Comparison of ENCODE assay signal across 9 cellular contexts in the genomic region with DNA sequence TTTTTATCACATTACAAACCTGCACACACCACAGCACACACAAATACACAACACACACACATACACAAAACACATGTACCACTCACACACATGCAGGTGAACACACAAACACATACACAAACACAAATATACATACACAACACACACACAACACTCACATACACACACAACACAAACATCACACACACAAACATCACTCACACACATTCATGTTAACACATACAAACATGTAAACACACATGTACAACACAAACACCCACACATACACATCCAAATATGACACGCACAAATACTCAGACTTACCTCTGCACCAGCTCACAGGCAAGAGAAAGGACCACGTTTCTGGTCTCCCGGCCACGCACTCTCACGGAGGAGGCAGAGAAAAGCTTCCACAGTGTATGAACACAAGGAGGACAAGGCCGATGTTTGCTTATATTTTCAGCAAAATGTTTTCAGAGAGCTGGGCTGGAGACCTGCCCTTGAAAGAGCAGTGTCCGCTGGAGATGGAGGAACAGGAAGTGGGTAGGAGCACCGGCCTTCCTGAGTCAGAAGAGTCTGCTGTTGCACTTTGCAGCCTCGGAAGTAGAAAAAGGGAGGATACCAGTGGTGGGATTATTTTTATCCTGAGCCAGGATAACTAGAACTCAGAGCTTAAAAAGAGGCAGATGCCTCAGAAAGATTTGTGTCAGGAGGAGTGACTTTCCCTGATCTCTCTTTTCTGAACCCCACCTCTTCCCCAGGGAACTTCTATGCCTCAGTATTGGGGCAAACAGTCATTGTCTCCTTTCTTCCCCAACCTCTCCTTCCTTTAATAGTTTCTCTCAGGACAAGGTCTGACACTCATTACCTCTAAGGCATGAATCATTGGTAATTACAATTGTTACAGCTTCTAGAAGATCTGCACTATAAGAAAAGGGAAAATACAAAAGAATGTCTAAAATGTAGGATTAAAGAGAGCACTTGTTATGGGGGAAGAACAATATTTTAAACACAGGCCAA. TPM values are rescaled to one million over a fixed set of nuclear protein-coding genes. Genes with fewer than 3 reads are reported as not detected.
DNase-seq lines count a peak whose midpoint lies in the region; ATAC-seq, FAIRE-seq and TF ChIP-seq lines count a peak whose summit lies in the region.
"Had no signal": no experiment of that assay in that cellular context is flagged by ENCODE, and none has a peak within 500 bp of the region (broad histone marks: within the 10 kb centered on the region; RNA-seq: fewer than 3 reads in every experiment).

A gene (minus strand): TSS at position 520 of the 999 bp plus-strand sequence. CDS start 2,243 bp downstream, outside the sequence.

- H3K4me1 Mint-ChIP-seq in activated B cell treated with CpG ODN at 0.5 μM for 24 hours: peaks cover 10% of the 10 kb centered on the region

- H3K4me3 ChIP-seq in effector memory CD4-positive, alpha-beta T cell (ENCODE audit: insufficient read depth, low read depth, low read length, poor library complexity, severe bottlenecking): peak within 1 kb of the TSS; percentile 62

- no peaks in the 10 kb centered on the region for H3K36me3 Mint-ChIP-seq in activated B cell treated with CpG ODN at 0.5 μM for 24 hours (ENCODE audit: low read depth)

- ATAC-seq in GM18873 (IDR thresholded peaks at IDR 0.05; ENCODE audit: low FRiP score, unreplicated experiment): peak; percentile 71
- ATAC-seq in HG03066 (IDR thresholded peaks at IDR 0.05; ENCODE audit: low read depth, unreplicated experiment): peak; percentile 79
- ATAC-seq in activated B cell treated with CpG ODN at 0.5 μM for 24 hours (ENCODE audit: low read depth): no peak

- no peaks in the 10 kb centered on the region for H3K27me3 ChIP-seq in effector memory CD4-positive, alpha-beta T cell (replicated peaks; ENCODE audit: control insufficient read depth, insufficient read depth, low read length, poor library complexity, severe bottlenecking)

- no peak for FAIRE-seq in RCC 7860 (lab: Jason Lieb, UNC)

- POLR2A ChIA-PET in activated B cell treated with CpG ODN at 0.5 μM for 24 hours (lab: Charles Lee): no interaction called here

- H3K27me3 Mint-ChIP-seq in activated B cell treated with CpG ODN at 0.5 μM for 24 hours: no peaks in the 10 kb centered on the region

- CTCF ChIA-PET in activated B cell treated with CpG ODN at 0.5 μM for 24 hours (lab: Charles Lee): no interaction called here

- intact Hi-C loops in activated B cell treated with CpG ODN at 0.5 μM for 24 hours (cut with micrococcal nuclease): no loop called here

- peaks cover 34% of the 10 kb centered on the region for H3K36me3 ChIP-seq in effector memory CD4-positive, alpha-beta T cell (ENCODE audit: control insufficient read depth, insufficient read depth, low read length)

- H3K27ac ChIP-seq in effector memory CD4-positive, alpha-beta T cell (ENCODE audit: insufficient read depth, low read length, poor library complexity, severe bottlenecking): peak within 1 kb of the TSS; percentile 72

- H3K9me3 ChIP-seq in effector memory CD4-positive, alpha-beta T cell (ENCODE audit: control insufficient read depth, low read length): peaks cover 19% of the 10 kb centered on the region

- peak within 1 kb of the TSS; percentile 13 for H3K4me3 Mint-ChIP-seq in activated B cell treated with CpG ODN at 0.5 μM for 24 hours

- no peak within 1 kb of the TSS for H3K27ac Mint-ChIP-seq in activated B cell treated with CpG ODN at 0.5 μM for 24 hours

- no peaks in the 10 kb centered on the region for H3K9me3 Mint-ChIP-seq in activated B cell treated with CpG ODN at 0.5 μM for 24 hours

- DNase-seq in activated B cell treated with CpG ODN at 0.5 μM for 24 hours: no peak
- peak in 2 of 3 donors; percentile 14 for DNase-seq in effector memory CD4-positive, alpha-beta T cell
- peak; percentile 20 for DNase-seq in stimulated activated CD4-positive, alpha-beta T cell treated with anti-CD3 and anti-CD28 coated beads, Interleukin-12 subunit alpha, Interleukin-12 subunit beta, amount 100 ng/mL, for 4 hours
- no peak for DNase-seq in NCI-H2029 (lab: John Stamatoyannopoulos, UW)
- no peak for DNase-seq in iPS-NIHi7 (ENCODE audit: extremely low spot score)
- no peak for DNase-seq in RCC 7860 (ENCODE audit: low spot score)

- TF ChIP-seq CTCF in activated B cell treated with CpG ODN at 0.5 μM for 24 hours (IDR thresholded peaks at IDR 0.05): no peak

- peaks cover 33% of the 10 kb centered on the region for H3K4me1 ChIP-seq in effector memory CD4-positive, alpha-beta T cell (ENCODE audit: control insufficient read depth, insufficient read depth, low read length, poor library complexity, severe bottlenecking)

RNA-seq across cellular contexts. Expression of the gene that starts here (rescaled TPM):
- total RNA-seq in activated B cell treated with CpG ODN at 0.5 μM for 24 hours: 0.17 and 0.35 TPM in 2 replicates
- total RNA-seq: myocyte had no signal

Comparison
In these comparisons a context has a peak if more than half of its experiments do, and no peak if none do; other contexts are left out.
1. DNase-seq: peak in effector memory CD4-positive, alpha-beta T cell (2 of 3) and stimulated activated CD4-positive, alpha-beta T cell treated with anti-CD3 and anti-CD28 coated beads, Interleukin-12 subunit alpha, Interleukin-12 subunit beta, amount 100 ng/mL, for 4 hours (single experiment); none in activated B cell treated with CpG ODN at 0.5 μM for 24 hours (single experiment), NCI-H2029 (single experiment), iPS-NIHi7 (single experiment) and RCC 7860 (single experiment).